ENCODE assay signal across 14 cellular contexts in genomic region chr7:93327006-93327633, GRCh38.
DNase-seq lines count a peak whose midpoint lies in the region; FAIRE-seq and TF ChIP-seq lines count a peak whose summit lies in the region.
"Had no signal": no experiment of that assay in that cellular context is flagged by ENCODE, and none has a peak within 500 bp of the region (broad histone marks: within the 10 kb centered on the region; RNA-seq: fewer than 3 reads in every experiment).

No MANE protein-coding gene starts in this region.

- H3K4me3 ChIP-seq in SK-N-SH (ENCODE audit: low read depth in 2 of 2, low read length in 1 of 2) (no peak overlapping the region), fibroblast of the aortic adventitia (ENCODE audit: low read depth, low read length) (no peak overlapping the region), colonic mucosa (no peak overlapping the region)
- H3K4me3 ChIP-seq: BLaER1, coronary artery, HAP-1, hepatocyte, upper lobe of right lung had no signal

- DNase-seq in HK-2 (ENCODE audit: unreplicated experiment) (peak; percentile 3), SK-N-SH (no peak), fibroblast of the aortic adventitia (ENCODE audit: low read depth) (peak; percentile 89), NCI-H82 treated with DMSO at 0.1 percent for 48 hours (lab: John Stamatoyannopoulos, UW; ENCODE audit: unreplicated experiment) (no peak), colonic mucosa (no peak), T-helper 9 cell (no peak), NCI-H1048 (lab: John Stamatoyannopoulos, UW) (no peak)
- DNase-seq: right cardiac atrium, upper lobe of right lung had no signal

- POLR2A ChIA-PET in SK-N-SH (lab: Yijun Ruan, JAX), result no interaction called here

- FAIRE-seq in A204.1 (lab: Jason Lieb, UNC), result peak; percentile 19

- TF ChIP-seq EP300 in SK-N-SH (IDR thresholded peaks at IDR 0.05; ENCODE audit: borderline replicate concordance in 1 of 2, low read depth in 1 of 2, low read length in 1 of 2), result peak in 1 of 2 experiments; percentile 79; a peak in 2 of 4 replicates

- no peak for TF ChIP-seq RAD21 in SK-N-SH (IDR thresholded peaks at IDR 0.05; ENCODE audit: low read length)

- H3K9me2 ChIP-seq in SK-N-SH, result peaks cover 4% of the 10 kb centered on the region; the same call in 1 of the 2 replicates

- no peaks in the 10 kb centered on the region; the same call in 1 of the 2 replicates for H3K79me2 ChIP-seq in SK-N-SH (ENCODE audit: insufficient read depth)
- H3K79me2 ChIP-seq: hepatocyte had no signal

- H3K36me3 ChIP-seq in SK-N-SH (replicated peaks in 1 of 2; ENCODE audit: control insufficient read depth in 1 of 2, insufficient read depth in 2 of 2, low read length in 1 of 2) (peaks cover 5 to 10% of the 10 kb centered on the region in 2 experiments), colonic mucosa (no peaks in the 10 kb centered on the region)
- H3K36me3 ChIP-seq: BLaER1, HAP-1 had no signal

- H3K4me2 ChIP-seq in SK-N-SH, result no peak overlapping the region
- H3K4me2 ChIP-seq: BLaER1, hepatocyte had no signal

- no peak for TF ChIP-seq CTCF in SK-N-SH (IDR thresholded peaks at IDR 0.05)
- TF ChIP-seq CTCF in fibroblast of the aortic adventitia (IDR thresholded peaks at IDR 0.05; ENCODE audit: insufficient read depth, low read length), result no peak
- TF ChIP-seq CTCF in colonic mucosa (IDR thresholded peaks at IDR 0.05), result no peak

- H3K27ac ChIP-seq in SK-N-SH (ENCODE audit: low read depth in 2 of 2, low read length in 1 of 2), result peak overlapping the region; percentile 32 to 53; a peak in 2 of 4 replicates
- H3K27ac ChIP-seq in colonic mucosa, result no peak overlapping the region
- H3K27ac ChIP-seq: BLaER1, coronary artery, hepatocyte, upper lobe of right lung had no signal

- H4K20me1 ChIP-seq in SK-N-SH (ENCODE audit: insufficient read depth), result no peaks in the 10 kb centered on the region
- H4K20me1 ChIP-seq: BLaER1 had no signal

- H3F3A ChIP-seq in SK-N-SH (replicated peaks; ENCODE audit: insufficient read depth), result peaks cover 3% of the 10 kb centered on the region

- WGBS in SK-N-SH (ENCODE audit: low lambda C conversion rate), result 23% methylated on average over 3 of the region's 3 CpGs

- H3K4me1 ChIP-seq in SK-N-SH (ENCODE audit: control insufficient read depth in 1 of 2, insufficient read depth in 2 of 2, low read depth in 1 of 2, low read length in 1 of 2), result no peaks in the 10 kb centered on the region; a peak in 1 of 4 replicates
- H3K4me1 ChIP-seq in colonic mucosa, result no peaks in the 10 kb centered on the region
- H3K4me1 ChIP-seq: BLaER1, upper lobe of right lung had no signal

- no peak overlapping the region for H2AFZ ChIP-seq in SK-N-SH (ENCODE audit: low read depth)
- H2AFZ ChIP-seq: hepatocyte had no signal

- H3K9ac ChIP-seq in SK-N-SH (no peak overlapping the region), colonic mucosa (ENCODE audit: low read depth in 2 of 2, low read length in 2 of 2) (no peak overlapping the region)
- H3K9ac ChIP-seq: BLaER1 had no signal

- CTCF ChIA-PET in SK-N-SH (lab: Yijun Ruan, JAX), result interaction anchor here (1.0 to 1.8 kb wide), 2 partner anchors 9 to 10 kb away, joined by 3 to 5 read pairs; no protein-coding TSS in a partner anchor

- H3K27me3 ChIP-seq in SK-N-SH (ENCODE audit: insufficient read depth), result no peaks in the 10 kb centered on the region
- H3K27me3 ChIP-seq in colonic mucosa, result no peaks in the 10 kb centered on the region
- H3K27me3 ChIP-seq: BLaER1, hepatocyte, upper lobe of right lung had no signal

- H3K9me3 ChIP-seq in SK-N-SH, result no peaks in the 10 kb centered on the region; the same call in 1 of the 2 replicates
- no peaks in the 10 kb centered on the region for H3K9me3 ChIP-seq in colonic mucosa
- H3K9me3 ChIP-seq: BLaER1, HAP-1, upper lobe of right lung had no signal

- intact Hi-C loops in colonic mucosa (cut with DNase I), result no loop called here

TF ChIP-seq in SK-N-SH, 30 proteins besides CTCF, POLR2A, EP300 and RAD21 (continues in another document):
- TF ChIP-seq TCF12 (IDR thresholded peaks at IDR 0.05) (peak; percentile 76), FOSL2 (IDR thresholded peaks at IDR 0.05; ENCODE audit: borderline replicate concordance, low read depth) (peak; percentile 82), USF2 (IDR thresholded peaks at IDR 0.05; ENCODE audit: borderline replicate concordance, low read depth, low read length) (no peak), POLR2AphosphoS5 (IDR thresholded peaks at IDR 0.05; ENCODE audit: low read depth, low read length) (peak; percentile 26; the same call in 1 of the 2 replicates), FOXJ3 (CRISPR knock-in tag; IDR thresholded peaks at IDR 0.05) (no peak), RFX5 (IDR thresholded peaks at IDR 0.05; ENCODE audit: low read length) (no peak), EZH2phosphoT487 (IDR thresholded peaks at IDR 0.05; ENCODE audit: borderline replicate concordance, low read depth) (no peak), MXI1 (IDR thresholded peaks at IDR 0.05; ENCODE audit: low read depth, low read length) (no peak), GATA2 (CRISPR knock-in tag; IDR thresholded peaks at IDR 0.05) (no peak), IRF3 (IDR thresholded peaks at IDR 0.05; ENCODE audit: low read depth, low read length) (no peak), RXRA (IDR thresholded peaks at IDR 0.05; ENCODE audit: borderline replicate concordance, low read depth) (no peak), NRF1 (IDR thresholded peaks at IDR 0.05; ENCODE audit: low read depth, low read length) (no peak), YY1 (IDR thresholded peaks at IDR 0.05; ENCODE audit: low read depth) (no peak), NFIC (IDR thresholded peaks at IDR 0.05; ENCODE audit: borderline replicate concordance) (peak; percentile 43; the same call in 1 of the 2 replicates), USF1 (IDR thresholded peaks at IDR 0.05; ENCODE audit: borderline replicate concordance, low read depth) (no peak), SMC3 (IDR thresholded peaks at IDR 0.05; ENCODE audit: low read depth, low read length) (no peak), CHD2 (IDR thresholded peaks at IDR 0.05; ENCODE audit: low read length, partially characterized antibody) (no peak), TAF1 (IDR thresholded peaks at IDR 0.05; ENCODE audit: borderline replicate concordance, low read depth, low read length) (no peak)
- TF ChIP-seq, protein P1, sequence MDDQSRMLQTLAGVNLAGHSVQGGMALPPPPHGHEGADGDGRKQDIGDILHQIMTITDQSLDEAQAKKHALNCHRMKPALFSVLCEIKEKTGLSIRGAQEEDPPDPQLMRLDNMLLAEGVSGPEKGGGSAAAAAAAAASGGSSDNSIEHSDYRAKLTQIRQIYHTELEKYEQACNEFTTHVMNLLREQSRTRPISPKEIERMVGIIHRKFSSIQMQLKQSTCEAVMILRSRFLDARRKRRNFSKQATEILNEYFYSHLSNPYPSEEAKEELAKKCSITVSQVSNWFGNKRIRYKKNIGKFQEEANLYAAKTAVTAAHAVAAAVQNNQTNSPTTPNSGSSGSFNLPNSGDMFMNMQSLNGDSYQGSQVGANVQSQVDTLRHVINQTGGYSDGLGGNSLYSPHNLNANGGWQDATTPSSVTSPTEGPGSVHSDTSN (IDR thresholded peaks at IDR 0.05), result peak; percentile 12; the same call in 1 of the 2 replicates
- TF ChIP-seq, protein P2, sequence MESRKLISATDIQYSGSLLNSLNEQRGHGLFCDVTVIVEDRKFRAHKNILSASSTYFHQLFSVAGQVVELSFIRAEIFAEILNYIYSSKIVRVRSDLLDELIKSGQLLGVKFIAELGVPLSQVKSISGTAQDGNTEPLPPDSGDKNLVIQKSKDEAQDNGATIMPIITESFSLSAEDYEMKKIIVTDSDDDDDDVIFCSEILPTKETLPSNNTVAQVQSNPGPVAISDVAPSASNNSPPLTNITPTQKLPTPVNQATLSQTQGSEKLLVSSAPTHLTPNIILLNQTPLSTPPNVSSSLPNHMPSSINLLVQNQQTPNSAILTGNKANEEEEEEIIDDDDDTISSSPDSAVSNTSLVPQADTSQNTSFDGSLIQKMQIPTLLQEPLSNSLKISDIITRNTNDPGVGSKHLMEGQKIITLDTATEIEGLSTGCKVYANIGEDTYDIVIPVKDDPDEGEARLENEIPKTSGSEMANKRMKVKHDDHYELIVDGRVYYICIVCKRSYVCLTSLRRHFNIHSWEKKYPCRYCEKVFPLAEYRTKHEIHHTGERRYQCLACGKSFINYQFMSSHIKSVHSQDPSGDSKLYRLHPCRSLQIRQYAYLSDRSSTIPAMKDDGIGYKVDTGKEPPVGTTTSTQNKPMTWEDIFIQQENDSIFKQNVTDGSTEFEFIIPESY (IDR thresholded peaks at IDR 0.05; ENCODE audit: borderline replicate concordance, low read depth), result no peak

Comparison
In these comparisons a context has a peak if more than half of its experiments do, and no peak if none do; other contexts are left out.
1. DNase-seq: peak in HK-2 (single experiment) and fibroblast of the aortic adventitia (single experiment); none in SK-N-SH (single experiment), NCI-H82 treated with DMSO at 0.1 percent for 48 hours (single experiment), colonic mucosa (single experiment), T-helper 9 cell (single experiment) and NCI-H1048 (single experiment).